8 cellular contexts compared by ENCODE assay signal in the genomic region with DNA sequence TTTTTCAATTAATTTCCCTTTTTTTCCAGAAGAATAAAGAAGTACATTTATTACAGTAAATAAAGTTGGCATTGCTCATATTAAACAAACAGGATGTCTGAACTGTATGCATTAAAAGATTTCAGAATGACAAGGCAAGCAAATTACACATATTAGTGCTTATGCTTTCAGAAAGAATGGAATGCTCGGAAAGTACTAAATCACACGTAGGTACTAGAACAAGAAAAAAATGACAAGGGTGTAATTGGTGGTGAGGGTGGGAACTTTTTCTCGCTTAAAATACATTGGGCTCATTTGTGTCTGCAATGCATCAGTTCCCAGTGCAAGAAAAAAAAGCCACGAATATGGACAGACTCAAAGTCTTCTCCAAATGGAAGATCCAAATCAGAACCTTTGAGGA. TPM values are rescaled to one million over a fixed set of nuclear protein-coding genes. Genes with fewer than 3 reads are reported as not detected.
DNase-seq lines count a peak whose midpoint lies in the region; ATAC-seq and TF ChIP-seq lines count a peak whose summit lies in the region.

No MANE protein-coding gene starts in this region.

- H3K36me3 ChIP-seq in transverse colon (no peaks in the 10 kb centered on the region), body of pancreas (replicated peaks in 1 of 2; ENCODE audit: insufficient read depth in 1 of 2, low read depth in 2 of 2) (no peaks in the 10 kb centered on the region), esophagus muscularis mucosa (no peaks in the 10 kb centered on the region)

- H3K27ac ChIP-seq in transverse colon (peak overlapping the region; percentile 3 to 57 (median 24)), body of pancreas (peak overlapping the region in 1 of 4 donors; percentile 40), esophagus muscularis mucosa (replicated peaks in 1 of 4) (peak overlapping the region in 2 of 4 donors; percentile 20 to 45)

- H3K9me3 ChIP-seq in transverse colon (no peaks in the 10 kb centered on the region), body of pancreas (no peaks in the 10 kb centered on the region), esophagus muscularis mucosa (no peaks in the 10 kb centered on the region)

- TF ChIP-seq EP300 in transverse colon (IDR thresholded peaks at IDR 0.05; ENCODE audit: low read depth) (no peak), esophagus muscularis mucosa (IDR thresholded peaks at IDR 0.05) (no peak)

- ATAC-seq in HG03457 (IDR thresholded peaks at IDR 0.05; ENCODE audit: unreplicated experiment) (peak; percentile 1), body of pancreas (no peak)

- DNase-seq in activated T-cell treated with anti-CD3 and anti-CD28 coated beads, Interleukin-2, amount 50 U/mL, for 24 hours, result no peak
- DNase-seq in activated T-cell treated with anti-CD3 and anti-CD28 coated beads, Interleukin-2, amount 50 U/mL, for 48 hours, result no peak
- no peak for DNase-seq in transverse colon
- no peak for DNase-seq in body of pancreas
- no peak for DNase-seq in NCI-H2227 treated with DMSO at 0.1 percent for 48 hours (lab: John Stamatoyannopoulos, UW)
- no peak for DNase-seq in esophagus muscularis mucosa (ENCODE audit: extremely low spot score)

- H3K4me3 ChIP-seq in transverse colon (no peak overlapping the region), body of pancreas (no peak overlapping the region), esophagus muscularis mucosa (no peak overlapping the region)

- peaks cover 73% of the 10 kb centered on the region for H3K4me1 Mint-ChIP-seq in activated T-cell treated with anti-CD3 and anti-CD28 coated beads, Interleukin-2, amount 50 U/mL, for 24 hours (ENCODE audit: low read depth)
- H3K4me1 Mint-ChIP-seq in dendritic cell treated with granulocyte-macrophage colony-stimulating factor and Interleukin-4, amounts not matched to agents 40 ng/mL and 50 ng/mL, for 4 days (ENCODE audit: low read depth), result peaks cover 39% of the 10 kb centered on the region

- peaks cover 0 to 19% (median 9%) of the 10 kb centered on the region in 4 donors for H3K4me1 ChIP-seq in transverse colon
- no peaks in the 10 kb centered on the region for H3K4me1 ChIP-seq in body of pancreas
- H3K4me1 ChIP-seq in esophagus muscularis mucosa, result peaks cover 15 to 33% (median 23%) of the 10 kb centered on the region in 4 donors

- H3K27me3 Mint-ChIP-seq in activated T-cell treated with anti-CD3 and anti-CD28 coated beads, Interleukin-2, amount 50 U/mL, for 24 hours, result no peaks in the 10 kb centered on the region
- no peaks in the 10 kb centered on the region for H3K27me3 Mint-ChIP-seq in dendritic cell treated with granulocyte-macrophage colony-stimulating factor and Interleukin-4, amounts not matched to agents 40 ng/mL and 50 ng/mL, for 4 days

- intact Hi-C loops in dendritic cell treated with granulocyte-macrophage colony-stimulating factor and Interleukin-4, amounts not matched to agents 40 ng/mL and 50 ng/mL, for 4 days (cut with micrococcal nuclease), result loop anchor here (5.0 kb wide), 1 partner anchor 35 kb away; a partner anchor contains a TSS
- intact Hi-C loops in transverse colon (cut with DNase I; ENCODE audit: low total_unique reads), result no loop called here
- intact Hi-C loops in body of pancreas (cut with DNase I), result no loop called here
- intact Hi-C loops in esophagus muscularis mucosa (cut with DNase I), result no loop called here

- peak overlapping the region; percentile 67 for H3K4me3 Mint-ChIP-seq in activated T-cell treated with anti-CD3 and anti-CD28 coated beads, Interleukin-2, amount 50 U/mL, for 24 hours
- H3K4me3 Mint-ChIP-seq in dendritic cell treated with granulocyte-macrophage colony-stimulating factor and Interleukin-4, amounts not matched to agents 40 ng/mL and 50 ng/mL, for 4 days, result no peak overlapping the region

- H3K9me3 Mint-ChIP-seq in activated T-cell treated with anti-CD3 and anti-CD28 coated beads, Interleukin-2, amount 50 U/mL, for 24 hours, result peaks cover 4% of the 10 kb centered on the region
- no peaks in the 10 kb centered on the region for H3K9me3 Mint-ChIP-seq in dendritic cell treated with granulocyte-macrophage colony-stimulating factor and Interleukin-4, amounts not matched to agents 40 ng/mL and 50 ng/mL, for 4 days

- TF ChIP-seq CTCF in transverse colon (IDR thresholded peaks at IDR 0.05) (no peak), body of pancreas (IDR thresholded peaks at IDR 0.05) (no peak), esophagus muscularis mucosa (IDR thresholded peaks at IDR 0.05) (no peak)

- no peaks in the 10 kb centered on the region for H3K36me3 Mint-ChIP-seq in activated T-cell treated with anti-CD3 and anti-CD28 coated beads, Interleukin-2, amount 50 U/mL, for 24 hours (ENCODE audit: low read depth)
- H3K36me3 Mint-ChIP-seq in dendritic cell treated with granulocyte-macrophage colony-stimulating factor and Interleukin-4, amounts not matched to agents 40 ng/mL and 50 ng/mL, for 4 days (ENCODE audit: low read depth), result no peaks in the 10 kb centered on the region

- 61 to 65% methylated on average over 3 to 4 of the region's 4 CpGs for WGBS in transverse colon (ENCODE audit: low coverage in 1 of 2), 2 donors
- 68 to 75% methylated on average over 4 of the region's 4 CpGs for WGBS in body of pancreas, 2 donors
- 68% methylated on average over 4 of the region's 4 CpGs for WGBS in esophagus muscularis mucosa

- H3K27me3 ChIP-seq in transverse colon (no peaks in the 10 kb centered on the region), body of pancreas (no peaks in the 10 kb centered on the region), esophagus muscularis mucosa (no peaks in the 10 kb centered on the region)

- TF ChIP-seq POLR2A in transverse colon (IDR thresholded peaks at IDR 0.05) (no peak), body of pancreas (IDR thresholded peaks at IDR 0.05) (no peak), esophagus muscularis mucosa (IDR thresholded peaks at IDR 0.05; ENCODE audit: low read depth) (no peak)

- in situ Hi-C loops in transverse colon (cut with MboI; ENCODE audit: low pct_ligation_motif_present in 1 of 4, low pct_unique_long_range_greater_than_20kb in 1 of 4, low sequenced_read_pairs in 3 of 4), result no loop called here

- peak overlapping the region; percentile 98 for H3K27ac Mint-ChIP-seq in activated T-cell treated with anti-CD3 and anti-CD28 coated beads, Interleukin-2, amount 50 U/mL, for 24 hours
- H3K27ac Mint-ChIP-seq in dendritic cell treated with granulocyte-macrophage colony-stimulating factor and Interleukin-4, amounts not matched to agents 40 ng/mL and 50 ng/mL, for 4 days, result peak overlapping the region; percentile 70

RNA-seq across cellular contexts. Expression of a gene that starts 33.3 kb away (rescaled TPM):
- total RNA-seq in transverse colon (100 to 1,000 TPM in 2 of 4 donors, 10 to 100 TPM in 2; 27.9 to 103 (median 76.1) TPM), body of pancreas (10 to 100 TPM; 36.8 to 66.9 TPM), esophagus muscularis mucosa (100 to 1,000 TPM in 1 of 4 donors, 10 to 100 TPM in 3; 77.4 to 156 (median 86.5) TPM)
